12 cellular contexts compared by ENCODE assay signal in the genomic region with DNA sequence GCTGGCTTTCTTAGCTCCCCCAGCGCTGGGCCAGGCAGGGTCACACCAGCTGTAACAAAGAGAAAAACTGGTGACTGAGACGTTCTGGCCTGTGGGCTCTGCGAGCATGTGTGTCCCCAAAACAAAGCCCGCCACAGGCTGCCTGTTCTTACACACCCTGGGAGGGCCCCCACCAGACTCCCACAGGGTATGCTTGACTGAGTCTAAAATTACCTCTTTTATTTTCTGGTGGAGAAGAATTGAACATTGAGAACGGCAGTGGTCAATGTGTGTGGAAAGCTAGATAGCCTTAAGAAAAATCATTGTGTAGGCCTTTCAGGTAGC. TPM values are rescaled to one million over a fixed set of nuclear protein-coding genes. Genes with fewer than 3 reads are reported as not detected.
DNase-seq lines count a peak whose midpoint lies in the region; ATAC-seq and TF ChIP-seq lines count a peak whose summit lies in the region.
"Had no signal": no experiment of that assay in that cellular context is flagged by ENCODE, and none has a peak within 500 bp of the region (broad histone marks: within the 10 kb centered on the region; RNA-seq: fewer than 3 reads in every experiment).

No MANE protein-coding gene starts in this region.

- H3K27me3 Mint-ChIP-seq in stimulated activated memory B cell treated with anti-CD40 and anti-IgM and Interleukin-4, amounts not matched to agents 10 μg/mL and 1 μg/mL and 100 μg/mL, for 72 hours: no peaks in the 10 kb centered on the region

- no peaks in the 10 kb centered on the region for H3K9me2 ChIP-seq in SU-DHL-6 (replicated peaks; ENCODE audit: insufficient read depth, low read length)

- peak overlapping the region; percentile 61 for H3K27ac Mint-ChIP-seq in stimulated activated memory B cell treated with anti-CD40 and anti-IgM and Interleukin-4, amounts not matched to agents 10 μg/mL and 1 μg/mL and 100 μg/mL, for 72 hours
- H3K27ac Mint-ChIP-seq: effector memory CD8-positive, alpha-beta T cell had no signal

- H3K4me3 ChIP-seq in SU-DHL-6 (ENCODE audit: insufficient read depth, low read length, poor library complexity, severe bottlenecking): no peak overlapping the region

- no peaks in the 10 kb centered on the region for H3K36me3 Mint-ChIP-seq in stimulated activated memory B cell treated with anti-CD40 and anti-IgM and Interleukin-4, amounts not matched to agents 10 μg/mL and 1 μg/mL and 100 μg/mL, for 72 hours

- H3K4me3 Mint-ChIP-seq in stimulated activated memory B cell treated with anti-CD40 and anti-IgM and Interleukin-4, amounts not matched to agents 10 μg/mL and 1 μg/mL and 100 μg/mL, for 72 hours: no peak overlapping the region
- H3K4me3 Mint-ChIP-seq: effector memory CD8-positive, alpha-beta T cell had no signal

- H3K9me3 ChIP-seq in SU-DHL-6 (ENCODE audit: insufficient read depth, low read length): no peaks in the 10 kb centered on the region

- TF ChIP-seq CTCF in SU-DHL-6 (IDR thresholded peaks at IDR 0.05; ENCODE audit: insufficient read depth, low read length, poor library complexity, severe bottlenecking): no peak

- H2AFZ ChIP-seq in SU-DHL-6 (ENCODE audit: low read depth, low read length, severe bottlenecking): no peak overlapping the region

- H3K36me3 ChIP-seq in SU-DHL-6 (ENCODE audit: low read length): no peaks in the 10 kb centered on the region

- no peaks in the 10 kb centered on the region for H3K27me3 ChIP-seq in SU-DHL-6 (ENCODE audit: low read length)

- H3K9me3 Mint-ChIP-seq in stimulated activated memory B cell treated with anti-CD40 and anti-IgM and Interleukin-4, amounts not matched to agents 10 μg/mL and 1 μg/mL and 100 μg/mL, for 72 hours: no peaks in the 10 kb centered on the region
- H3K9me3 Mint-ChIP-seq: effector memory CD8-positive, alpha-beta T cell; nephron progenitor cell had no signal

- no peak for DNase-seq in activated CD4-positive, CD25-positive, alpha-beta regulatory T cell (lab: John Stamatoyannopoulos, UW)
- DNase-seq in HuH-7.5 (ENCODE audit: low spot score) (no peak), H4 (ENCODE audit: low spot score) (no peak), COR-L47 (lab: John Stamatoyannopoulos, UW) (no peak)
- DNase-seq: activated CD4-positive, CD25-positive, alpha-beta regulatory T cell treated with anti-CD3 and anti-CD28 coated beads, Interleukin-2, amount 50 U/mL, for 72 hours; effector memory CD8-positive, alpha-beta T cell; trophoblast cell had no signal

- peak overlapping the region; percentile 87 for H3K27ac ChIP-seq in SU-DHL-6 (ENCODE audit: low read depth, low read length)

- peak overlapping the region; percentile 60 for H3K4me2 ChIP-seq in SU-DHL-6 (ENCODE audit: low read depth, low read length, poor library complexity, severe bottlenecking)

- no peaks in the 10 kb centered on the region for H4K20me1 ChIP-seq in SU-DHL-6 (ENCODE audit: low read depth, low read length)

- peaks cover 5% of the 10 kb centered on the region; the same call in 1 of the 2 replicates for H3F3A ChIP-seq in SU-DHL-6 (ENCODE audit: insufficient read depth)

- peak; percentile 13 to 37 for ATAC-seq in activated CD4-positive, CD25-positive, alpha-beta regulatory T cell treated with anti-CD3 and anti-CD28 coated beads, Interleukin-2, amount 50 U/mL, for 24 hours
- peak; percentile 65 for ATAC-seq in HG02938 (IDR thresholded peaks at IDR 0.05; ENCODE audit: unreplicated experiment)
- ATAC-seq in stimulated activated memory B cell treated with anti-CD40 and anti-IgM and Interleukin-4, amounts not matched to agents 10 μg/mL and 1 μg/mL and 100 μg/mL, for 72 hours: peak; percentile 87
- ATAC-seq: effector memory CD8-positive, alpha-beta T cell had no signal

- H3K9ac ChIP-seq in SU-DHL-6 (ENCODE audit: low read length): peak overlapping the region; percentile 24; the same call in 1 of the 2 replicates

- H3K79me2 ChIP-seq in SU-DHL-6 (ENCODE audit: insufficient read depth, low read length): no peaks in the 10 kb centered on the region

- peaks cover 25% of the 10 kb centered on the region for H3K4me1 Mint-ChIP-seq in stimulated activated memory B cell treated with anti-CD40 and anti-IgM and Interleukin-4, amounts not matched to agents 10 μg/mL and 1 μg/mL and 100 μg/mL, for 72 hours

RNA-seq across cellular contexts. Expression of gene C10orf71, which starts 0.8 kb away (rescaled TPM):
- total RNA-seq in H4 (2014; rRNA removed; shearing (Covaris generic)): not detected in 2 replicates

Comparison
In these comparisons a context has a peak if more than half of its experiments do, and no peak if none do; other contexts are left out.
1. ATAC-seq: peak in every context shown above with its lines; median percentile 87 in stimulated activated memory B cell treated with anti-CD40 and anti-IgM and Interleukin-4, amounts not matched to agents 10 μg/mL and 1 μg/mL and 100 μg/mL, for 72 hours; 65 in HG02938; 25 in activated CD4-positive, CD25-positive, alpha-beta regulatory T cell treated with anti-CD3 and anti-CD28 coated beads, Interleukin-2, amount 50 U/mL, for 24 hours.